Comparison of ENCODE assay signal across 34 cellular contexts in the genomic region with DNA sequence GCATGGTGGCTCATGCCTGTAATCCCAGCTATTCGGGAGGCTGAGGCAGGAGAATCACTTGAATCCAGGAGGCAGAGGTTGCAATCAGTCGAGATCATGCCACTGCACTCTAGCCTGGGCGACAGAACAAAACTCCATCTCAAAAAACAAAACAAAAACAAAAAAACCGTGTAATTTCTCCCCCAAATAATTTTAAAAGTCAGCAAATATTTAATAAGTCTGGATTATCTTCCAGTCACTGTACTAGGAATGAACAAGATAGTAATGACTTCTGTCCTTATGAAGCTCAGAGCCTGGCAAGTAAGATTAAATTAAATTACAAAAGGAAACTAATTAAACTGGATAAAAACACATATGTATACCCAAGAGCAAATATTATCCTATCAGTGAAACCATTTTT.
"Had no signal": no experiment of that assay in that cellular context is flagged by ENCODE, and none has a peak within 500 bp of the region (broad histone marks: within the 10 kb centered on the region; RNA-seq: fewer than 3 reads in every experiment).

No MANE protein-coding gene starts in this region.

- H3K9me3 ChIP-seq: adrenal gland, ascending aorta, body of pancreas, breast epithelium had no signal

- FAIRE-seq: astrocyte, bronchial epithelial cell had no signal

- H3K27ac ChIP-seq: adrenal gland, ascending aorta, body of pancreas, brain microvascular endothelial cell, breast epithelium, cardiac muscle cell had no signal

- H3K4me1 ChIP-seq: adrenal gland, ascending aorta, body of pancreas, breast epithelium had no signal

- ATAC-seq: activated naive CD4-positive, alpha-beta T cell treated with anti-CD3 and anti-CD28 coated beads, Interleukin-2, amount 50 U/mL, for 72 hours; activated naive CD8-positive, alpha-beta T cell treated with anti-CD3 and anti-CD28 coated beads, Interleukin-2, amount 50 U/mL, for 24 hours; activated T-cell treated with anti-CD3 and anti-CD28 coated beads, Interleukin-2, amount 50 U/mL, for 4 hours; activated T-cell treated with anti-CD3 and anti-CD28 coated beads, Interleukin-2, amount 50 U/mL, for 72 hours; activated T-helper 17 cell treated with anti-CD3 and anti-CD28 coated beads, Interleukin-2, amount 50 U/mL, for 72 hours; body of pancreas had no signal

- DNase-seq: activated effector memory CD4-positive, alpha-beta T cell treated with anti-CD3 and anti-CD28 coated beads, Interleukin-2, amount 50 U/mL, for 16 hours; activated effector memory CD4-positive, alpha-beta T cell treated with Interleukin-2 at 50 U/mL for 16 hours; activated gamma-delta T cell; activated gamma-delta T cell treated with Interleukin-2 at 50 U/mL for 16 hours; activated naive CD4-positive, alpha-beta T cell; activated naive CD4-positive, alpha-beta T cell treated with anti-CD3 and anti-CD28 coated beads for 36 hours; activated naive CD4-positive, alpha-beta T cell treated with anti-CD3 and anti-CD28 coated beads, Interleukin-2, amount 10 ng/mL, durations not matched to agents 7 days and 5 days; activated naive CD4-positive, alpha-beta T cell treated with anti-CD3 and anti-CD28 coated beads, Interleukin-2, amount 50 U/mL, for 16 hours; activated naive CD4-positive, alpha-beta T cell treated with Interleukin-2 at 50 U/mL for 16 hours; activated naive CD8-positive, alpha-beta T cell treated with anti-CD3 and anti-CD28 coated beads for 36 hours; activated naive CD8-positive, alpha-beta T cell treated with anti-CD3 and anti-CD28 coated beads, Interleukin-2, amount 10 ng/mL, durations not matched to agents 7 days and 5 days; activated naive CD8-positive, alpha-beta T cell treated with anti-CD3 and anti-CD28 coated beads, Interleukin-2, amount 50 U/mL, for 24 hours; activated T-cell treated with anti-CD3 and anti-CD28 coated beads, Interleukin-2, amount 50 U/mL, for 1 hour; activated T-cell treated with anti-CD3 and anti-CD28 coated beads, Interleukin-2, amount 50 U/mL, for 24 hours; activated T-cell treated with anti-CD3 and anti-CD28 coated beads, Interleukin-2, amount 50 U/mL, for 4 hours; activated T-cell treated with anti-CD3 and anti-CD28 coated beads, Interleukin-2, amount 50 U/mL, for 48 hours; activated T-cell treated with anti-CD3 and anti-CD28 coated beads, Interleukin-2, amount 50 U/mL, for 72 hours; adrenal gland; amniotic stem cell; amygdala; anterior cingulate cortex; aorta; body of pancreas; brain microvascular endothelial cell; caudate nucleus; central memory CD4-positive, alpha-beta T cell; cerebellar nuclear complex had no signal

- H3K4me3 ChIP-seq: adrenal gland, ascending aorta, body of pancreas, breast epithelium, cardiac muscle cell had no signal

- H3K36me3 ChIP-seq: adrenal gland, ascending aorta, brain microvascular endothelial cell, breast epithelium, cardiac muscle cell had no signal

- H3K27me3 ChIP-seq: adrenal gland, ascending aorta, body of pancreas, brain microvascular endothelial cell, breast epithelium, cardiac muscle cell had no signal
